ENCODE assay signal across 1 cellular context in the genomic region with DNA sequence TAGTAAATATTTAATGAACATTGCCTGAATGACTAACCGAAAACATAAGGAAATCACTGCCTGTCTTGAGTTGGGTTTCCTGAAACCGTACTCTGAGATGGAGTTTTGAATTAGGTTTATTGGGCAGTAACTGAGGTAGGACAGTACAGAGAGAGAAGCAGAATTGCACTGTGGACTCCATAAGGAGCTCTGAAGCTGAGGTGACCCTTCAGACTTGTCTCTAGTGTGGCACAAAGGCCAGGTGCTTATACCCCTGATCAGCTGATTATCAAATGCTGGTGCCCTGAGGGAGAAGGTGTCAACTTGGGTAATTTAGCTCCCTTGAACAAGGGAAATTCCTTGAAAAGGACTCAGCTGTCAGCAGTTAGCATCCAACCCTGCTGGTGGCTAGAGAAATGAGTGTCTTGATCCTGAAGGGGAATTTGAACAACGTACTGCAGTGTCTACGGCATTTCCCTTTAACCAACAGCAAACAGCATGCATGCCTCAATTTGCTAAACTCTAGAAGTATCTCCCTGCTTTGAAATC.
TF ChIP-seq lines count a peak whose summit lies in the region.

No MANE protein-coding gene starts in this region.

TF ChIP-seq in GM12878, 131 proteins besides CTCF, POLR2A, EP300 and RAD21 (continued from another document and continues in another):
- TF ChIP-seq, protein P1, sequence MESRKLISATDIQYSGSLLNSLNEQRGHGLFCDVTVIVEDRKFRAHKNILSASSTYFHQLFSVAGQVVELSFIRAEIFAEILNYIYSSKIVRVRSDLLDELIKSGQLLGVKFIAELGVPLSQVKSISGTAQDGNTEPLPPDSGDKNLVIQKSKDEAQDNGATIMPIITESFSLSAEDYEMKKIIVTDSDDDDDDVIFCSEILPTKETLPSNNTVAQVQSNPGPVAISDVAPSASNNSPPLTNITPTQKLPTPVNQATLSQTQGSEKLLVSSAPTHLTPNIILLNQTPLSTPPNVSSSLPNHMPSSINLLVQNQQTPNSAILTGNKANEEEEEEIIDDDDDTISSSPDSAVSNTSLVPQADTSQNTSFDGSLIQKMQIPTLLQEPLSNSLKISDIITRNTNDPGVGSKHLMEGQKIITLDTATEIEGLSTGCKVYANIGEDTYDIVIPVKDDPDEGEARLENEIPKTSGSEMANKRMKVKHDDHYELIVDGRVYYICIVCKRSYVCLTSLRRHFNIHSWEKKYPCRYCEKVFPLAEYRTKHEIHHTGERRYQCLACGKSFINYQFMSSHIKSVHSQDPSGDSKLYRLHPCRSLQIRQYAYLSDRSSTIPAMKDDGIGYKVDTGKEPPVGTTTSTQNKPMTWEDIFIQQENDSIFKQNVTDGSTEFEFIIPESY (IDR thresholded peaks at IDR 0.05) = no peak
- TF ChIP-seq IRF4 (IDR thresholded peaks at IDR 0.05; ENCODE audit: low read depth, low read length) = peak; percentile 85
- TF ChIP-seq MEF2B (IDR thresholded peaks at IDR 0.05; ENCODE audit: partially characterized antibody, poor library complexity, severe bottlenecking) = peak; percentile 63
- no peak for TF ChIP-seq CHD4 (IDR thresholded peaks at IDR 0.05)
- TF ChIP-seq SIN3A (IDR thresholded peaks at IDR 0.05; ENCODE audit: low read depth, low read length) = no peak
- TF ChIP-seq, protein P2, sequence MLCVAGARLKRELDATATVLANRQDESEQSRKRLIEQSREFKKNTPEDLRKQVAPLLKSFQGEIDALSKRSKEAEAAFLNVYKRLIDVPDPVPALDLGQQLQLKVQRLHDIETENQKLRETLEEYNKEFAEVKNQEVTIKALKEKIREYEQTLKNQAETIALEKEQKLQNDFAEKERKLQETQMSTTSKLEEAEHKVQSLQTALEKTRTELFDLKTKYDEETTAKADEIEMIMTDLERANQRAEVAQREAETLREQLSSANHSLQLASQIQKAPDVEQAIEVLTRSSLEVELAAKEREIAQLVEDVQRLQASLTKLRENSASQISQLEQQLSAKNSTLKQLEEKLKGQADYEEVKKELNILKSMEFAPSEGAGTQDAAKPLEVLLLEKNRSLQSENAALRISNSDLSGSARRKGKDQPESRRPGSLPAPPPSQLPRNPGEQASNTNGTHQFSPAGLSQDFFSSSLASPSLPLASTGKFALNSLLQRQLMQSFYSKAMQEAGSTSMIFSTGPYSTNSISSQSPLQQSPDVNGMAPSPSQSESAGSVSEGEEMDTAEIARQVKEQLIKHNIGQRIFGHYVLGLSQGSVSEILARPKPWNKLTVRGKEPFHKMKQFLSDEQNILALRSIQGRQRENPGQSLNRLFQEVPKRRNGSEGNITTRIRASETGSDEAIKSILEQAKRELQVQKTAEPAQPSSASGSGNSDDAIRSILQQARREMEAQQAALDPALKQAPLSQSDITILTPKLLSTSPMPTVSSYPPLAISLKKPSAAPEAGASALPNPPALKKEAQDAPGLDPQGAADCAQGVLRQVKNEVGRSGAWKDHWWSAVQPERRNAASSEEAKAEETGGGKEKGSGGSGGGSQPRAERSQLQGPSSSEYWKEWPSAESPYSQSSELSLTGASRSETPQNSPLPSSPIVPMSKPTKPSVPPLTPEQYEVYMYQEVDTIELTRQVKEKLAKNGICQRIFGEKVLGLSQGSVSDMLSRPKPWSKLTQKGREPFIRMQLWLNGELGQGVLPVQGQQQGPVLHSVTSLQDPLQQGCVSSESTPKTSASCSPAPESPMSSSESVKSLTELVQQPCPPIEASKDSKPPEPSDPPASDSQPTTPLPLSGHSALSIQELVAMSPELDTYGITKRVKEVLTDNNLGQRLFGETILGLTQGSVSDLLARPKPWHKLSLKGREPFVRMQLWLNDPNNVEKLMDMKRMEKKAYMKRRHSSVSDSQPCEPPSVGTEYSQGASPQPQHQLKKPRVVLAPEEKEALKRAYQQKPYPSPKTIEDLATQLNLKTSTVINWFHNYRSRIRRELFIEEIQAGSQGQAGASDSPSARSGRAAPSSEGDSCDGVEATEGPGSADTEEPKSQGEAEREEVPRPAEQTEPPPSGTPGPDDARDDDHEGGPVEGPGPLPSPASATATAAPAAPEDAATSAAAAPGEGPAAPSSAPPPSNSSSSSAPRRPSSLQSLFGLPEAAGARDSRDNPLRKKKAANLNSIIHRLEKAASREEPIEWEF (IDR thresholded peaks at IDR 0.05; ENCODE audit: insufficient replicate concordance, low read depth, low read length) = no peak
- TF ChIP-seq, protein P3, sequence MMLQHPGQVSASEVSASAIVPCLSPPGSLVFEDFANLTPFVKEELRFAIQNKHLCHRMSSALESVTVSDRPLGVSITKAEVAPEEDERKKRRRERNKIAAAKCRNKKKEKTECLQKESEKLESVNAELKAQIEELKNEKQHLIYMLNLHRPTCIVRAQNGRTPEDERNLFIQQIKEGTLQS (IDR thresholded peaks at IDR 0.05; ENCODE audit: borderline replicate concordance, extremely low read depth, low read depth, low read length) = no peak
- TF ChIP-seq, protein P4, sequence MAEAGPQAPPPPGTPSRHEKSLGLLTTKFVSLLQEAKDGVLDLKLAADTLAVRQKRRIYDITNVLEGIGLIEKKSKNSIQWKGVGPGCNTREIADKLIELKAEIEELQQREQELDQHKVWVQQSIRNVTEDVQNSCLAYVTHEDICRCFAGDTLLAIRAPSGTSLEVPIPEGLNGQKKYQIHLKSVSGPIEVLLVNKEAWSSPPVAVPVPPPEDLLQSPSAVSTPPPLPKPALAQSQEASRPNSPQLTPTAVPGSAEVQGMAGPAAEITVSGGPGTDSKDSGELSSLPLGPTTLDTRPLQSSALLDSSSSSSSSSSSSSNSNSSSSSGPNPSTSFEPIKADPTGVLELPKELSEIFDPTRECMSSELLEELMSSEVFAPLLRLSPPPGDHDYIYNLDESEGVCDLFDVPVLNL (IDR thresholded peaks at IDR 0.05; ENCODE audit: low read depth, low read length) = no peak
- TF ChIP-seq NR2C1 (IDR thresholded peaks at IDR 0.05) = no peak
- TF ChIP-seq ESRRA (IDR thresholded peaks at IDR 0.05; ENCODE audit: low read length) = no peak
- TF ChIP-seq, protein P5, sequence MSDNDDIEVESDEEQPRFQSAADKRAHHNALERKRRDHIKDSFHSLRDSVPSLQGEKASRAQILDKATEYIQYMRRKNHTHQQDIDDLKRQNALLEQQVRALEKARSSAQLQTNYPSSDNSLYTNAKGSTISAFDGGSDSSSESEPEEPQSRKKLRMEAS (IDR thresholded peaks at IDR 0.05; ENCODE audit: low read depth, low read length) = no peak
- no peak for TF ChIP-seq RCOR1 (conservative IDR thresholded peaks at IDR 0.05; ENCODE audit: low read depth, low read length)
- TF ChIP-seq NFIC (IDR thresholded peaks at IDR 0.05; ENCODE audit: low read depth, low read length) = no peak
- 0 out of 2 replicates have a peak, but pooled peaks have one; percentile 45 for TF ChIP-seq TCF7 (IDR thresholded peaks at IDR 0.05; ENCODE audit: borderline replicate concordance)
- no peak for TF ChIP-seq FOS (IDR thresholded peaks at IDR 0.05; ENCODE audit: borderline replicate concordance, extremely low read depth, insufficient read length)
- no peak for TF ChIP-seq ZNF384 (IDR thresholded peaks at IDR 0.05; ENCODE audit: borderline replicate concordance, low read depth, low read length)
- no peak for TF ChIP-seq KDM1A (IDR thresholded peaks at IDR 0.05; ENCODE audit: borderline replicate concordance)
- TF ChIP-seq, protein P6, sequence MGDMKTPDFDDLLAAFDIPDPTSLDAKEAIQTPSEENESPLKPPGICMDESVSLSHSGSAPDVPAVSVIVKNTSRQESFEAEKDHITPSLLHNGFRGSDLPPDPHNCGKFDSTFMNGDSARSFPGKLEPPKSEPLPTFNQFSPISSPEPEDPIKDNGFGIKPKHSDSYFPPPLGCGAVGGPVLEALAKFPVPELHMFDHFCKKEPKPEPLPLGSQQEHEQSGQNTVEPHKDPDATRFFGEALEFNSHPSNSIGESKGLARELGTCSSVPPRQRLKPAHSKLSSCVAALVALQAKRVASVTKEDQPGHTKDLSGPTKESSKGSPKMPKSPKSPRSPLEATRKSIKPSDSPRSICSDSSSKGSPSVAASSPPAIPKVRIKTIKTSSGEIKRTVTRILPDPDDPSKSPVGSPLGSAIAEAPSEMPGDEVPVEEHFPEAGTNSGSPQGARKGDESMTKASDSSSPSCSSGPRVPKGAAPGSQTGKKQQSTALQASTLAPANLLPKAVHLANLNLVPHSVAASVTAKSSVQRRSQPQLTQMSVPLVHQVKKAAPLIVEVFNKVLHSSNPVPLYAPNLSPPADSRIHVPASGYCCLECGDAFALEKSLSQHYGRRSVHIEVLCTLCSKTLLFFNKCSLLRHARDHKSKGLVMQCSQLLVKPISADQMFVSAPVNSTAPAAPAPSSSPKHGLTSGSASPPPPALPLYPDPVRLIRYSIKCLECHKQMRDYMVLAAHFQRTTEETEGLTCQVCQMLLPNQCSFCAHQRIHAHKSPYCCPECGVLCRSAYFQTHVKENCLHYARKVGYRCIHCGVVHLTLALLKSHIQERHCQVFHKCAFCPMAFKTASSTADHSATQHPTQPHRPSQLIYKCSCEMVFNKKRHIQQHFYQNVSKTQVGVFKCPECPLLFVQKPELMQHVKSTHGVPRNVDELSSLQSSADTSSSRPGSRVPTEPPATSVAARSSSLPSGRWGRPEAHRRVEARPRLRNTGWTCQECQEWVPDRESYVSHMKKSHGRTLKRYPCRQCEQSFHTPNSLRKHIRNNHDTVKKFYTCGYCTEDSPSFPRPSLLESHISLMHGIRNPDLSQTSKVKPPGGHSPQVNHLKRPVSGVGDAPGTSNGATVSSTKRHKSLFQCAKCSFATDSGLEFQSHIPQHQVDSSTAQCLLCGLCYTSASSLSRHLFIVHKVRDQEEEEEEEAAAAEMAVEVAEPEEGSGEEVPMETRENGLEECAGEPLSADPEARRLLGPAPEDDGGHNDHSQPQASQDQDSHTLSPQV (IDR thresholded peaks at IDR 0.05) = no peak
- TF ChIP-seq, protein P7, sequence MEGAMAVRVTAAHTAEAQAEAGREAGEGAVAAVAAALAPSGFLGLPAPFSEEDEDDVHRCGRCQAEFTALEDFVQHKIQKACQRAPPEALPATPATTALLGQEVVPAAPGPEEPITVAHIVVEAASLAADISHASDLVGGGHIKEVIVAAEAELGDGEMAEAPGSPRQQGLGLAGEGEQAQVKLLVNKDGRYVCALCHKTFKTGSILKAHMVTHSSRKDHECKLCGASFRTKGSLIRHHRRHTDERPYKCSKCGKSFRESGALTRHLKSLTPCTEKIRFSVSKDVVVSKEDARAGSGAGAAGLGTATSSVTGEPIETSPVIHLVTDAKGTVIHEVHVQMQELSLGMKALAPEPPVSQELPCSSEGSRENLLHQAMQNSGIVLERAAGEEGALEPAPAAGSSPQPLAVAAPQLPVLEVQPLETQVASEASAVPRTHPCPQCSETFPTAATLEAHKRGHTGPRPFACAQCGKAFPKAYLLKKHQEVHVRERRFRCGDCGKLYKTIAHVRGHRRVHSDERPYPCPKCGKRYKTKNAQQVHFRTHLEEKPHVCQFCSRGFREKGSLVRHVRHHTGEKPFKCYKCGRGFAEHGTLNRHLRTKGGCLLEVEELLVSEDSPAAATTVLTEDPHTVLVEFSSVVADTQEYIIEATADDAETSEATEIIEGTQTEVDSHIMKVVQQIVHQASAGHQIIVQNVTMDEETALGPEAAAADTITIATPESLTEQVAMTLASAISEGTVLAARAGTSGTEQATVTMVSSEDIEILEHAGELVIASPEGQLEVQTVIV (IDR thresholded peaks at IDR 0.05; ENCODE audit: borderline replicate concordance, partially characterized antibody) = no peak
- TF ChIP-seq, protein P8, sequence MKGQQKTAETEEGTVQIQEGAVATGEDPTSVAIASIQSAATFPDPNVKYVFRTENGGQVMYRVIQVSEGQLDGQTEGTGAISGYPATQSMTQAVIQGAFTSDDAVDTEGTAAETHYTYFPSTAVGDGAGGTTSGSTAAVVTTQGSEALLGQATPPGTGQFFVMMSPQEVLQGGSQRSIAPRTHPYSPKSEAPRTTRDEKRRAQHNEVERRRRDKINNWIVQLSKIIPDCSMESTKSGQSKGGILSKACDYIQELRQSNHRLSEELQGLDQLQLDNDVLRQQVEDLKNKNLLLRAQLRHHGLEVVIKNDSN (IDR thresholded peaks at IDR 0.05; ENCODE audit: borderline replicate concordance, extremely low read length, insufficient read depth, low read depth, low read length) = no peak
- no peak for TF ChIP-seq BMI1 (IDR thresholded peaks at IDR 0.05; ENCODE audit: borderline replicate concordance)
- TF ChIP-seq, protein P9, sequence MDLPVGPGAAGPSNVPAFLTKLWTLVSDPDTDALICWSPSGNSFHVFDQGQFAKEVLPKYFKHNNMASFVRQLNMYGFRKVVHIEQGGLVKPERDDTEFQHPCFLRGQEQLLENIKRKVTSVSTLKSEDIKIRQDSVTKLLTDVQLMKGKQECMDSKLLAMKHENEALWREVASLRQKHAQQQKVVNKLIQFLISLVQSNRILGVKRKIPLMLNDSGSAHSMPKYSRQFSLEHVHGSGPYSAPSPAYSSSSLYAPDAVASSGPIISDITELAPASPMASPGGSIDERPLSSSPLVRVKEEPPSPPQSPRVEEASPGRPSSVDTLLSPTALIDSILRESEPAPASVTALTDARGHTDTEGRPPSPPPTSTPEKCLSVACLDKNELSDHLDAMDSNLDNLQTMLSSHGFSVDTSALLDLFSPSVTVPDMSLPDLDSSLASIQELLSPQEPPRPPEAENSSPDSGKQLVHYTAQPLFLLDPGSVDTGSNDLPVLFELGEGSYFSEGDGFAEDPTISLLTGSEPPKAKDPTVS (IDR thresholded peaks at IDR 0.05; ENCODE audit: low read depth, low read length) = no peak
- TF ChIP-seq, protein P10, sequence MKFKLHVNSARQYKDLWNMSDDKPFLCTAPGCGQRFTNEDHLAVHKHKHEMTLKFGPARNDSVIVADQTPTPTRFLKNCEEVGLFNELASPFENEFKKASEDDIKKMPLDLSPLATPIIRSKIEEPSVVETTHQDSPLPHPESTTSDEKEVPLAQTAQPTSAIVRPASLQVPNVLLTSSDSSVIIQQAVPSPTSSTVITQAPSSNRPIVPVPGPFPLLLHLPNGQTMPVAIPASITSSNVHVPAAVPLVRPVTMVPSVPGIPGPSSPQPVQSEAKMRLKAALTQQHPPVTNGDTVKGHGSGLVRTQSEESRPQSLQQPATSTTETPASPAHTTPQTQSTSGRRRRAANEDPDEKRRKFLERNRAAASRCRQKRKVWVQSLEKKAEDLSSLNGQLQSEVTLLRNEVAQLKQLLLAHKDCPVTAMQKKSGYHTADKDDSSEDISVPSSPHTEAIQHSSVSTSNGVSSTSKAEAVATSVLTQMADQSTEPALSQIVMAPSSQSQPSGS (IDR thresholded peaks at IDR 0.05; ENCODE audit: low read length) = no peak
- no peak for TF ChIP-seq SRF (IDR thresholded peaks at IDR 0.05; ENCODE audit: low read depth in 2 of 2, low read length in 2 of 2)
- no peak for TF ChIP-seq SREBF2 (IDR thresholded peaks at IDR 0.05; ENCODE audit: low read length)
- TF ChIP-seq, protein P11, sequence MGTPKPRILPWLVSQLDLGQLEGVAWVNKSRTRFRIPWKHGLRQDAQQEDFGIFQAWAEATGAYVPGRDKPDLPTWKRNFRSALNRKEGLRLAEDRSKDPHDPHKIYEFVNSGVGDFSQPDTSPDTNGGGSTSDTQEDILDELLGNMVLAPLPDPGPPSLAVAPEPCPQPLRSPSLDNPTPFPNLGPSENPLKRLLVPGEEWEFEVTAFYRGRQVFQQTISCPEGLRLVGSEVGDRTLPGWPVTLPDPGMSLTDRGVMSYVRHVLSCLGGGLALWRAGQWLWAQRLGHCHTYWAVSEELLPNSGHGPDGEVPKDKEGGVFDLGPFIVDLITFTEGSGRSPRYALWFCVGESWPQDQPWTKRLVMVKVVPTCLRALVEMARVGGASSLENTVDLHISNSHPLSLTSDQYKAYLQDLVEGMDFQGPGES (IDR thresholded peaks at IDR 0.05) = no peak
- TF ChIP-seq, protein P12, sequence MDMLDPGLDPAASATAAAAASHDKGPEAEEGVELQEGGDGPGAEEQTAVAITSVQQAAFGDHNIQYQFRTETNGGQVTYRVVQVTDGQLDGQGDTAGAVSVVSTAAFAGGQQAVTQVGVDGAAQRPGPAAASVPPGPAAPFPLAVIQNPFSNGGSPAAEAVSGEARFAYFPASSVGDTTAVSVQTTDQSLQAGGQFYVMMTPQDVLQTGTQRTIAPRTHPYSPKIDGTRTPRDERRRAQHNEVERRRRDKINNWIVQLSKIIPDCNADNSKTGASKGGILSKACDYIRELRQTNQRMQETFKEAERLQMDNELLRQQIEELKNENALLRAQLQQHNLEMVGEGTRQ (IDR thresholded peaks at IDR 0.05; ENCODE audit: borderline replicate concordance, low read depth, low read length) = no peak
- peak; percentile 83; the same call in 1 of the 2 replicates for TF ChIP-seq TCF3 (IDR thresholded peaks at IDR 0.05; ENCODE audit: borderline replicate concordance, insufficient read depth, low read depth, low read length)
- peak; percentile 73 for TF ChIP-seq SMAD5 (IDR thresholded peaks at IDR 0.05; ENCODE audit: low read depth)
